In genomic region chr15:93974804-93975481, GRCh38 we compare ENCODE assay signal across 8 cellular contexts.
DNase-seq lines count a peak whose midpoint lies in the region; ATAC-seq and TF ChIP-seq lines count a peak whose summit lies in the region.

No MANE protein-coding gene starts in this region.

- ATAC-seq in activated CD8-positive, alpha-beta T cell treated with anti-CD3 and anti-CD28 coated beads for 36 hours, result no peak
- ATAC-seq in HG02759 (IDR thresholded peaks at IDR 0.05; ENCODE audit: unreplicated experiment), result no peak

- H3K27ac ChIP-seq in GM23248 (no peak overlapping the region), esophagus squamous epithelium (no peak overlapping the region)

- no peaks in the 10 kb centered on the region for H3K27me3 Mint-ChIP-seq in activated CD8-positive, alpha-beta T cell treated with anti-CD3 and anti-CD28 coated beads for 36 hours
- H3K27me3 Mint-ChIP-seq in activated CD4-positive, alpha-beta memory T cell treated with anti-CD3 and anti-CD28 coated beads, Interleukin-2, amount 10 ng/mL, durations not matched to agents 7 days and 5 days, result no peaks in the 10 kb centered on the region

- H4K20me1 ChIP-seq in GM23248 (ENCODE audit: insufficient read depth), result no peaks in the 10 kb centered on the region

- no peaks in the 10 kb centered on the region for H3K4me1 Mint-ChIP-seq in activated CD8-positive, alpha-beta T cell treated with anti-CD3 and anti-CD28 coated beads for 36 hours (ENCODE audit: low read depth)
- no peaks in the 10 kb centered on the region for H3K4me1 Mint-ChIP-seq in activated CD4-positive, alpha-beta memory T cell treated with anti-CD3 and anti-CD28 coated beads, Interleukin-2, amount 10 ng/mL, durations not matched to agents 7 days and 5 days

- H3K4me2 ChIP-seq in GM23248 (ENCODE audit: unreplicated experiment), result no peak overlapping the region

- H3K27ac Mint-ChIP-seq in activated CD8-positive, alpha-beta T cell treated with anti-CD3 and anti-CD28 coated beads for 36 hours, result no peak overlapping the region
- no peak overlapping the region for H3K27ac Mint-ChIP-seq in activated CD4-positive, alpha-beta memory T cell treated with anti-CD3 and anti-CD28 coated beads, Interleukin-2, amount 10 ng/mL, durations not matched to agents 7 days and 5 days

- no peaks in the 10 kb centered on the region for H3K4me1 ChIP-seq in GM23248 (ENCODE audit: insufficient read depth)
- H3K4me1 ChIP-seq in esophagus squamous epithelium, result peaks cover 0 to 14% (median 0%) of the 10 kb centered on the region in 3 donors

- H3K27me3 ChIP-seq in GM23248 (replicated peaks; ENCODE audit: insufficient read depth), result no peaks in the 10 kb centered on the region; the same call in none of the 2 replicates
- H3K27me3 ChIP-seq in esophagus squamous epithelium, result no peaks in the 10 kb centered on the region

- H3K4me3 ChIP-seq in GM23248 (no peak overlapping the region), esophagus squamous epithelium (no peak overlapping the region), retinal pigment epithelial cell (ENCODE audit: low read length) (no peak overlapping the region)

- no peaks in the 10 kb centered on the region for H3F3A ChIP-seq in GM23248 (ENCODE audit: insufficient read depth)

- 46 to 51% methylated on average over 6 of the region's 6 CpGs for WGBS in GM23248 (ENCODE audit: low coverage in 1 of 2, low lambda C conversion rate in 2 of 2, missing lambda C conversion rate in 2 of 2), 2 experiments
- WGBS in esophagus squamous epithelium, 2 donors, result 56 to 57% methylated on average over 6 of the region's 6 CpGs

- POLR2A ChIA-PET in activated CD8-positive, alpha-beta T cell treated with anti-CD3 and anti-CD28 coated beads for 36 hours (lab: Charles Lee), result no interaction called here
- POLR2A ChIA-PET in activated CD4-positive, alpha-beta memory T cell treated with anti-CD3 and anti-CD28 coated beads, Interleukin-2, amount 10 ng/mL, durations not matched to agents 7 days and 5 days (lab: Charles Lee), result interaction anchor here (0.6 kb wide), 1 partner anchor 1013 kb away, joined by 3 read pairs; no protein-coding TSS in a partner anchor

- H3K9me3 ChIP-seq in GM23248 (ENCODE audit: low read depth), result no peaks in the 10 kb centered on the region
- no peaks in the 10 kb centered on the region for H3K9me3 ChIP-seq in esophagus squamous epithelium

- TF ChIP-seq CTCF in esophagus squamous epithelium (IDR thresholded peaks at IDR 0.05) (peak in 5 of 6 experiments; percentile 37 to 75 (median 58)), retinal pigment epithelial cell (conservative IDR thresholded peaks at IDR 0.05; ENCODE audit: low read depth, low read length) (peak; percentile 55)
- TF ChIP-seq CTCF in activated CD8-positive, alpha-beta T cell treated with anti-CD3 and anti-CD28 coated beads for 36 hours (IDR thresholded peaks at IDR 0.05), result no peak

- H3K79me2 ChIP-seq in GM23248 (ENCODE audit: insufficient read depth), result no peaks in the 10 kb centered on the region

- H3K9me3 Mint-ChIP-seq in activated CD8-positive, alpha-beta T cell treated with anti-CD3 and anti-CD28 coated beads for 36 hours, result no peaks in the 10 kb centered on the region
- no peaks in the 10 kb centered on the region for H3K9me3 Mint-ChIP-seq in activated CD4-positive, alpha-beta memory T cell treated with anti-CD3 and anti-CD28 coated beads, Interleukin-2, amount 10 ng/mL, durations not matched to agents 7 days and 5 days

- intact Hi-C loops in esophagus squamous epithelium (cut with DNase I), result no loop called here
- intact Hi-C loops in activated CD8-positive, alpha-beta T cell treated with anti-CD3 and anti-CD28 coated beads for 36 hours (cut with micrococcal nuclease), result no loop called here

- H3K36me3 ChIP-seq in GM23248 (ENCODE audit: low read depth) (no peaks in the 10 kb centered on the region), esophagus squamous epithelium (no peaks in the 10 kb centered on the region)

- no peak for TF ChIP-seq POLR2A in esophagus squamous epithelium (IDR thresholded peaks at IDR 0.05)

- in situ Hi-C loops in GM23248 (cut with MboI), result loop anchor here (25.0 kb wide), 1 partner anchor 938 kb away; no protein-coding TSS in a partner anchor

- H3K9ac ChIP-seq in GM23248, result no peak overlapping the region

- H3K4me3 Mint-ChIP-seq in activated CD8-positive, alpha-beta T cell treated with anti-CD3 and anti-CD28 coated beads for 36 hours, result no peak overlapping the region
- no peak overlapping the region for H3K4me3 Mint-ChIP-seq in activated CD4-positive, alpha-beta memory T cell treated with anti-CD3 and anti-CD28 coated beads, Interleukin-2, amount 10 ng/mL, durations not matched to agents 7 days and 5 days

- DNase-seq in GM23248, result peak; percentile 71
- DNase-seq in NCI-H510A treated with DMSO at 0.1 percent for 48 hours (lab: John Stamatoyannopoulos, UW), result peak; percentile 32
- DNase-seq in esophagus squamous epithelium (lab: John Stamatoyannopoulos, UW), result no peak
- DNase-seq in retinal pigment epithelial cell (ENCODE audit: low read depth), result peak; percentile 8
- DNase-seq in activated CD8-positive, alpha-beta T cell treated with anti-CD3 and anti-CD28 coated beads for 36 hours, result no peak
- no peak for DNase-seq in activated CD4-positive, alpha-beta memory T cell treated with anti-CD3 and anti-CD28 coated beads, Interleukin-2, amount 10 ng/mL, durations not matched to agents 7 days and 5 days
- DNase-seq in stimulated activated CD4-positive, alpha-beta T cell treated with anti-CD3 and anti-CD28 coated beads, Interleukin-12 subunit alpha, Interleukin-12 subunit beta, amount 100 ng/mL, for 4 hours, result no peak

- no peaks in the 10 kb centered on the region for H3K9me2 ChIP-seq in GM23248 (ENCODE audit: insufficient read depth)

- CTCF ChIA-PET in activated CD8-positive, alpha-beta T cell treated with anti-CD3 and anti-CD28 coated beads for 36 hours (lab: Charles Lee), result no interaction called here
- CTCF ChIA-PET in activated CD4-positive, alpha-beta memory T cell treated with anti-CD3 and anti-CD28 coated beads, Interleukin-2, amount 10 ng/mL, durations not matched to agents 7 days and 5 days (lab: Charles Lee), result interaction anchor here (0.9 to 1.6 kb wide), 2 partner anchors 145 to 887 kb away, joined by 3 to 5 read pairs; no protein-coding TSS in a partner anchor

- no peaks in the 10 kb centered on the region for H3K36me3 Mint-ChIP-seq in activated CD8-positive, alpha-beta T cell treated with anti-CD3 and anti-CD28 coated beads for 36 hours (ENCODE audit: low read depth)
- no peaks in the 10 kb centered on the region for H3K36me3 Mint-ChIP-seq in activated CD4-positive, alpha-beta memory T cell treated with anti-CD3 and anti-CD28 coated beads, Interleukin-2, amount 10 ng/mL, durations not matched to agents 7 days and 5 days (ENCODE audit: low read depth)

- no peak overlapping the region for H2AFZ ChIP-seq in GM23248

Comparison
In these comparisons a context has a peak if more than half of its experiments do, and no peak if none do; other contexts are left out.
1. DNase-seq: peak in GM23248 (single experiment), NCI-H510A treated with DMSO at 0.1 percent for 48 hours (single experiment) and retinal pigment epithelial cell (single experiment); none in esophagus squamous epithelium (single experiment), activated CD8-positive, alpha-beta T cell treated with anti-CD3 and anti-CD28 coated beads for 36 hours (single experiment), activated CD4-positive, alpha-beta memory T cell treated with anti-CD3 and anti-CD28 coated beads, Interleukin-2, amount 10 ng/mL, durations not matched to agents 7 days and 5 days (single experiment) and stimulated activated CD4-positive, alpha-beta T cell treated with anti-CD3 and anti-CD28 coated beads, Interleukin-12 subunit alpha, Interleukin-12 subunit beta, amount 100 ng/mL, for 4 hours (single experiment).